In genomic region chr14:37874429-37875109, GRCh38 we compare ENCODE assay signal across 8 cellular contexts.
A peak's percentile ranks its signal among the peaks of the same experiment; 100 is the strongest.
DNase-seq lines count a peak whose midpoint lies in the region; FAIRE-seq and TF ChIP-seq lines count a peak whose summit lies in the region.

No MANE protein-coding gene starts in this region.

- intact Hi-C loops in posterior cingulate gyrus (cut with DNase I), result loop anchor here (2.0 to 5.0 kb wide), 3 partner anchors 167 to 642 kb away; no protein-coding TSS in a partner anchor

- no peak for TF ChIP-seq POLR2A in H54 (IDR thresholded peaks at IDR 0.05; ENCODE audit: low read depth, low read length)

- peak; percentile 50 for FAIRE-seq in H54 (lab: Jason Lieb, UNC)

- peak; percentile 34 for DNase-seq in GM04504 (ENCODE audit: low read depth)
- DNase-seq in H54 (ENCODE audit: insufficient read length, low spot score), result peak; percentile 23
- peak; percentile 77 for DNase-seq in LoVo (ENCODE audit: low spot score)
- peak; percentile 68 for DNase-seq in SHP77 treated with DMSO at 0.1 percent for 48 hours (lab: John Stamatoyannopoulos, UW)
- DNase-seq in activated effector memory CD4-positive, alpha-beta T cell treated with Interleukin-2 at 50 U/mL for 16 hours, result peak; percentile 60
- DNase-seq in glomerular endothelial cell (ENCODE audit: extremely low read depth, low read depth, low spot score), result peak; percentile 48
- peak; percentile 40 to 93 (median 76) for DNase-seq in posterior cingulate gyrus
- peak; percentile 87 for DNase-seq in ureter (ENCODE audit: low spot score)

Comparison
In these comparisons a context has a peak if more than half of its experiments do, and no peak if none do; other contexts are left out.
1. Peak in every context shown above with its lines: DNase-seq.
2. DNase-seq: peak in every context shown above with its lines; median percentile 87 in ureter; 77 in LoVo; 76 in posterior cingulate gyrus; 68 in SHP77 treated with DMSO at 0.1 percent for 48 hours; 60 in activated effector memory CD4-positive, alpha-beta T cell treated with Interleukin-2 at 50 U/mL for 16 hours; 48 in glomerular endothelial cell; 34 in GM04504; 23 in H54.